21 cellular contexts compared by ENCODE assay signal in the genomic region with DNA sequence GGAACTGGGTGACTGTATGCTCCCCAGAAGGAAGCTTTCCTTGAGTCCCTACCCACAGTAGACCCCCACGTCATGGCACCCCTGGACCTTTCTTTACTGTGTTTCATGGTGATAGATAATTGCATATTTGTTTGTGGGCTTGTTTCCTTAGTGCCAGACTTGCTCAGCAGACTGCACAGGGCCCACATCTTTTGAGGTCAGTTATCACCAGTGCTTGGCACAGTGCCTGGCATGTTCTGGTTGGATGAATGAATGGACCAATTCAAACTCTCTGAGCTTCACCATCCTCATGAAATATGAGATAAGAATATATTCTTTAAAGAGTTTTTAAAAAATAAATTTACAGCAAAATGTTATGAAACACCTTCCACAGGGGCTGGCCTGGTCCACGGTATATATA.
DNase-seq lines count a peak whose midpoint lies in the region; ATAC-seq, FAIRE-seq and TF ChIP-seq lines count a peak whose summit lies in the region.
"Had no signal": no experiment of that assay in that cellular context is flagged by ENCODE, and none has a peak within 500 bp of the region (broad histone marks: within the 10 kb centered on the region; RNA-seq: fewer than 3 reads in every experiment).

No MANE protein-coding gene starts in this region.

- peaks cover 2% of the 10 kb centered on the region for H3K27me3 ChIP-seq in bronchial epithelial cell (ENCODE audit: control insufficient read depth, insufficient read depth, low read length)
- H3K27me3 ChIP-seq: BE2C had no signal

- H3K9me3 ChIP-seq in HEK293 (ENCODE audit: control insufficient read depth, insufficient read depth, low read depth, low read length) = no peaks in the 10 kb centered on the region
- H3K9me3 ChIP-seq: BE2C had no signal

- H3K4me1 ChIP-seq in HEK293 (ENCODE audit: control insufficient read depth, insufficient read depth, low read length) = peaks cover 8% of the 10 kb centered on the region
- H3K4me1 ChIP-seq: BE2C had no signal

- CTCF ChIA-PET in HEK293 (lab: Yijun Ruan, JAX) = interaction anchor here (0.6 to 1.0 kb wide), 2 partner anchors 21 to 119 kb away, joined by 4 read pairs; no protein-coding TSS in a partner anchor

- peak; percentile 47 for FAIRE-seq in bronchial epithelial cell (lab: Jason Lieb, UNC)
- FAIRE-seq: A549, G401.6, GM12892, GM18507 had no signal

- no peak for TF ChIP-seq CTCF in HEK293 (tag by site-specific recombination; IDR thresholded peaks at IDR 0.05)
- no peak for TF ChIP-seq CTCF in bronchial epithelial cell (IDR thresholded peaks at IDR 0.05; ENCODE audit: insufficient read depth, low read length, severe bottlenecking)

- no peaks in the 10 kb centered on the region for H3K36me3 ChIP-seq in HEK293 (ENCODE audit: control insufficient read depth in 2 of 2, insufficient read depth in 1 of 2, low read length in 2 of 2)
- H3K36me3 ChIP-seq in bronchial epithelial cell (ENCODE audit: control insufficient read depth, insufficient read depth, low read length) = no peaks in the 10 kb centered on the region
- H3K36me3 ChIP-seq: BE2C had no signal

- intact Hi-C loops in posterior cingulate gyrus (cut with DNase I) = no loop called here

- ATAC-seq in stimulated activated naive CD8-positive, alpha-beta T cell treated with anti-CD3 and anti-CD28 coated beads, Interleukin-15, Interleukin-2, amounts not matched to agents 100 U/mL and 50 U/mL, for 24 hours = no peak
- ATAC-seq: A549, SK-N-SH treated with all-trans-retinoic acid at 6 μM for 48 hours had no signal

- H3K4me3 ChIP-seq in HEK293 (ENCODE audit: low read depth, low read length) (no peak overlapping the region), bronchial epithelial cell (ENCODE audit: low read depth, low read length) (no peak overlapping the region)
- H3K4me3 ChIP-seq: A549 had no signal

- POLR2A ChIA-PET in HEK293 (lab: Yijun Ruan, JAX) = no interaction called here

- DNase-seq in bronchial epithelial cell (ENCODE audit: low read depth) (no peak), glomerular visceral epithelial cell (ENCODE audit: extremely low spot score) (peak; percentile 53), DMS53 treated with DMSO at 0.1 percent for 48 hours (lab: John Stamatoyannopoulos, UW; ENCODE audit: unreplicated experiment) (no peak), NCI-H1694 treated with DMSO at 0.1 percent for 48 hours (lab: John Stamatoyannopoulos, UW) (no peak), posterior cingulate gyrus (no peak)
- DNase-seq in stimulated activated naive CD8-positive, alpha-beta T cell treated with anti-CD3 and anti-CD28 coated beads, Interleukin-15, Interleukin-2, amounts not matched to agents 100 U/mL and 50 U/mL, for 24 hours = no peak
- DNase-seq: BE2C; CD4-positive, CD25-positive, alpha-beta regulatory T cell; DND-41; NCI-H1694; NCI-H2107; NCI-H510A; NCI-H774; NK-92 treated with Interleukin-12 subunit alpha and Interleukin-12 subunit beta, amount 100 ng/mL, for 24 hours; SIG-M5 had no signal

- no peak overlapping the region for H3K27ac ChIP-seq in HEK293 (ENCODE audit: extremely low read depth, low read depth, low read length)
- H3K27ac ChIP-seq: A549 had no signal

TF ChIP-seq in HEK293, 187 proteins besides CTCF, POLR2A, EP300 and RAD21:
- TF ChIP-seq ZNF843 (tag by site-specific recombination; IDR thresholded peaks at IDR 0.05) = no peak
- TF ChIP-seq, protein P1, sequence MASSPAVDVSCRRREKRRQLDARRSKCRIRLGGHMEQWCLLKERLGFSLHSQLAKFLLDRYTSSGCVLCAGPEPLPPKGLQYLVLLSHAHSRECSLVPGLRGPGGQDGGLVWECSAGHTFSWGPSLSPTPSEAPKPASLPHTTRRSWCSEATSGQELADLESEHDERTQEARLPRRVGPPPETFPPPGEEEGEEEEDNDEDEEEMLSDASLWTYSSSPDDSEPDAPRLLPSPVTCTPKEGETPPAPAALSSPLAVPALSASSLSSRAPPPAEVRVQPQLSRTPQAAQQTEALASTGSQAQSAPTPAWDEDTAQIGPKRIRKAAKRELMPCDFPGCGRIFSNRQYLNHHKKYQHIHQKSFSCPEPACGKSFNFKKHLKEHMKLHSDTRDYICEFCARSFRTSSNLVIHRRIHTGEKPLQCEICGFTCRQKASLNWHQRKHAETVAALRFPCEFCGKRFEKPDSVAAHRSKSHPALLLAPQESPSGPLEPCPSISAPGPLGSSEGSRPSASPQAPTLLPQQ (tag by site-specific recombination; IDR thresholded peaks at IDR 0.05) = 0 out of 2 replicates have a peak, but pooled peaks have one; percentile 22
